1 cellular context compared by ENCODE assay signal in the genomic region with DNA sequence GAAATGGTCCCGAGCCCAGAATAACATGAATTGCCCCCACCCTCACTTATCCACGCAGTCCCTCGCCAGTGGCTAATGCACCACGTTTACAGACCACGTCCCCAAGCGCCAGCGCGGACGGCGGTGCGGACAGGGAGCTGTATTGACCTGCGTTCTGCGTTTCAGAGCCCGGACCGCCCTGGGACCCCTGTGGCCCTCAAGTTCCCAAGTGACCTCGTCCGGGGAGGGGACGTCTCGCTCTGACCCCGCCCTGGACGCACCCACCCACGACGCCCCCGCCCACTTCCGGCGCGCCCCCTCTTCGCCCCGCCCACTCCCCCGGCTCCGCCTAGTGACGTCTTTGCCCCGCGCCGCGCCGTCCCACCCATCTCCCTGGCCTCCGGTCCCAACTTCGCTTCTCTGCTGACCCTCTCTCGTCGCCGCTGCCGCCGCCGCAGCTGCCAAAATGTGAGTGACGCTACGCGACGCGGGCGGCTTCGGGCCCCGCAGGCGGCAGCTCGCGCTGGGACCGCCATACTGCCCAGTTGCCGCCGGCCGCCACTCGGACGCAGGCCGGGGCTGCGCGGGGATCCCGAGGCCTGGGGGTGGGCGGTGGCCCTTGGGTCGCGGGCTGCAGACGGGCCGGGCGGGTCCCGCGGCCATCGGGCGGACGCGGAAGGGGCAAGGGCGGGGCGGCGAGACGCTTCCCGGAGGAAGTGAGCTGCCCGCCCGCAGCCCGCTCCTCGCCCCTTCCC.
TF ChIP-seq lines count a peak whose summit lies in the region.

A gene with protein sequence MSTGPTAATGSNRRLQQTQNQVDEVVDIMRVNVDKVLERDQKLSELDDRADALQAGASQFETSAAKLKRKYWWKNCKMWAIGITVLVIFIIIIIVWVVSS (plus strand): TSS at position 358 of the 734 bp plus-strand sequence. CDS start 88 bp downstream, at position 446.

TF ChIP-seq in GM12878, 131 proteins besides CTCF, POLR2A, EP300 and RAD21 (continued from another document and continues in another):
- TF ChIP-seq, protein P1, sequence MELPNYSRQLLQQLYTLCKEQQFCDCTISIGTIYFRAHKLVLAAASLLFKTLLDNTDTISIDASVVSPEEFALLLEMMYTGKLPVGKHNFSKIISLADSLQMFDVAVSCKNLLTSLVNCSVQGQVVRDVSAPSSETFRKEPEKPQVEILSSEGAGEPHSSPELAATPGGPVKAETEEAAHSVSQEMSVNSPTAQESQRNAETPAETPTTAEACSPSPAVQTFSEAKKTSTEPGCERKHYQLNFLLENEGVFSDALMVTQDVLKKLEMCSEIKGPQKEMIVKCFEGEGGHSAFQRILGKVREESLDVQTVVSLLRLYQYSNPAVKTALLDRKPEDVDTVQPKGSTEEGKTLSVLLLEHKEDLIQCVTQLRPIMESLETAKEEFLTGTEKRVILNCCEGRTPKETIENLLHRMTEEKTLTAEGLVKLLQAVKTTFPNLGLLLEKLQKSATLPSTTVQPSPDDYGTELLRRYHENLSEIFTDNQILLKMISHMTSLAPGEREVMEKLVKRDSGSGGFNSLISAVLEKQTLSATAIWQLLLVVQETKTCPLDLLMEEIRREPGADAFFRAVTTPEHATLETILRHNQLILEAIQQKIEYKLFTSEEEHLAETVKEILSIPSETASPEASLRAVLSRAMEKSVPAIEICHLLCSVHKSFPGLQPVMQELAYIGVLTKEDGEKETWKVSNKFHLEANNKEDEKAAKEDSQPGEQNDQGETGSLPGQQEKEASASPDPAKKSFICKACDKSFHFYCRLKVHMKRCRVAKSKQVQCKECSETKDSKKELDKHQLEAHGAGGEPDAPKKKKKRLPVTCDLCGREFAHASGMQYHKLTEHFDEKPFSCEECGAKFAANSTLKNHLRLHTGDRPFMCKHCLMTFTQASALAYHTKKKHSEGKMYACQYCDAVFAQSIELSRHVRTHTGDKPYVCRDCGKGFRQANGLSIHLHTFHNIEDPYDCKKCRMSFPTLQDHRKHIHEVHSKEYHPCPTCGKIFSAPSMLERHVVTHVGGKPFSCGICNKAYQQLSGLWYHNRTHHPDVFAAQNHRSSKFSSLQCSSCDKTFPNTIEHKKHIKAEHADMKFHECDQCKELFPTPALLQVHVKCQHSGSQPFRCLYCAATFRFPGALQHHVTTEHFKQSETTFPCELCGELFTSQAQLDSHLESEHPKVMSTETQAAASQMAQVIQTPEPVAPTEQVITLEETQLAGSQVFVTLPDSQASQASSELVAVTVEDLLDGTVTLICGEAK (IDR thresholded peaks at IDR 0.05; ENCODE audit: borderline replicate concordance) = no peak
- TF ChIP-seq, protein P2, sequence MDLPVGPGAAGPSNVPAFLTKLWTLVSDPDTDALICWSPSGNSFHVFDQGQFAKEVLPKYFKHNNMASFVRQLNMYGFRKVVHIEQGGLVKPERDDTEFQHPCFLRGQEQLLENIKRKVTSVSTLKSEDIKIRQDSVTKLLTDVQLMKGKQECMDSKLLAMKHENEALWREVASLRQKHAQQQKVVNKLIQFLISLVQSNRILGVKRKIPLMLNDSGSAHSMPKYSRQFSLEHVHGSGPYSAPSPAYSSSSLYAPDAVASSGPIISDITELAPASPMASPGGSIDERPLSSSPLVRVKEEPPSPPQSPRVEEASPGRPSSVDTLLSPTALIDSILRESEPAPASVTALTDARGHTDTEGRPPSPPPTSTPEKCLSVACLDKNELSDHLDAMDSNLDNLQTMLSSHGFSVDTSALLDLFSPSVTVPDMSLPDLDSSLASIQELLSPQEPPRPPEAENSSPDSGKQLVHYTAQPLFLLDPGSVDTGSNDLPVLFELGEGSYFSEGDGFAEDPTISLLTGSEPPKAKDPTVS (IDR thresholded peaks at IDR 0.05; ENCODE audit: low read depth, low read length) = no peak
- TF ChIP-seq ATF7 (IDR thresholded peaks at IDR 0.05; ENCODE audit: low read depth) (no peak), NFIC (IDR thresholded peaks at IDR 0.05; ENCODE audit: low read depth, low read length) (no peak), ZNF207 (IDR thresholded peaks at IDR 0.05; ENCODE audit: borderline replicate concordance) (0 out of 2 replicates have a peak, but pooled peaks have one; percentile 32), KAT2A (conservative IDR thresholded peaks at IDR 0.05; ENCODE audit: control insufficient read depth, low read depth, low read length) (no peak), MTA3 (IDR thresholded peaks at IDR 0.05; ENCODE audit: borderline replicate concordance, low read length) (no peak), RUNX3 (IDR thresholded peaks at IDR 0.05; ENCODE audit: low read length) (no peak), CREB1 (IDR thresholded peaks at IDR 0.05; ENCODE audit: low read depth) (peak; percentile 97), FOXM1 (IDR thresholded peaks at IDR 0.05; ENCODE audit: low read depth, low read length) (no peak), TCF12 (IDR thresholded peaks at IDR 0.05; ENCODE audit: low read depth, low read length) (no peak), RAD51 (IDR thresholded peaks at IDR 0.05) (no peak), GATAD2B (conservative IDR thresholded peaks at IDR 0.05; ENCODE audit: low read depth) (peak; percentile 82), BACH1 (IDR thresholded peaks at IDR 0.05; ENCODE audit: borderline replicate concordance) (peak; percentile 57)
- TF ChIP-seq, protein P3, sequence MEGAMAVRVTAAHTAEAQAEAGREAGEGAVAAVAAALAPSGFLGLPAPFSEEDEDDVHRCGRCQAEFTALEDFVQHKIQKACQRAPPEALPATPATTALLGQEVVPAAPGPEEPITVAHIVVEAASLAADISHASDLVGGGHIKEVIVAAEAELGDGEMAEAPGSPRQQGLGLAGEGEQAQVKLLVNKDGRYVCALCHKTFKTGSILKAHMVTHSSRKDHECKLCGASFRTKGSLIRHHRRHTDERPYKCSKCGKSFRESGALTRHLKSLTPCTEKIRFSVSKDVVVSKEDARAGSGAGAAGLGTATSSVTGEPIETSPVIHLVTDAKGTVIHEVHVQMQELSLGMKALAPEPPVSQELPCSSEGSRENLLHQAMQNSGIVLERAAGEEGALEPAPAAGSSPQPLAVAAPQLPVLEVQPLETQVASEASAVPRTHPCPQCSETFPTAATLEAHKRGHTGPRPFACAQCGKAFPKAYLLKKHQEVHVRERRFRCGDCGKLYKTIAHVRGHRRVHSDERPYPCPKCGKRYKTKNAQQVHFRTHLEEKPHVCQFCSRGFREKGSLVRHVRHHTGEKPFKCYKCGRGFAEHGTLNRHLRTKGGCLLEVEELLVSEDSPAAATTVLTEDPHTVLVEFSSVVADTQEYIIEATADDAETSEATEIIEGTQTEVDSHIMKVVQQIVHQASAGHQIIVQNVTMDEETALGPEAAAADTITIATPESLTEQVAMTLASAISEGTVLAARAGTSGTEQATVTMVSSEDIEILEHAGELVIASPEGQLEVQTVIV (IDR thresholded peaks at IDR 0.05; ENCODE audit: borderline replicate concordance, partially characterized antibody) = no peak
- TF ChIP-seq, protein P4, sequence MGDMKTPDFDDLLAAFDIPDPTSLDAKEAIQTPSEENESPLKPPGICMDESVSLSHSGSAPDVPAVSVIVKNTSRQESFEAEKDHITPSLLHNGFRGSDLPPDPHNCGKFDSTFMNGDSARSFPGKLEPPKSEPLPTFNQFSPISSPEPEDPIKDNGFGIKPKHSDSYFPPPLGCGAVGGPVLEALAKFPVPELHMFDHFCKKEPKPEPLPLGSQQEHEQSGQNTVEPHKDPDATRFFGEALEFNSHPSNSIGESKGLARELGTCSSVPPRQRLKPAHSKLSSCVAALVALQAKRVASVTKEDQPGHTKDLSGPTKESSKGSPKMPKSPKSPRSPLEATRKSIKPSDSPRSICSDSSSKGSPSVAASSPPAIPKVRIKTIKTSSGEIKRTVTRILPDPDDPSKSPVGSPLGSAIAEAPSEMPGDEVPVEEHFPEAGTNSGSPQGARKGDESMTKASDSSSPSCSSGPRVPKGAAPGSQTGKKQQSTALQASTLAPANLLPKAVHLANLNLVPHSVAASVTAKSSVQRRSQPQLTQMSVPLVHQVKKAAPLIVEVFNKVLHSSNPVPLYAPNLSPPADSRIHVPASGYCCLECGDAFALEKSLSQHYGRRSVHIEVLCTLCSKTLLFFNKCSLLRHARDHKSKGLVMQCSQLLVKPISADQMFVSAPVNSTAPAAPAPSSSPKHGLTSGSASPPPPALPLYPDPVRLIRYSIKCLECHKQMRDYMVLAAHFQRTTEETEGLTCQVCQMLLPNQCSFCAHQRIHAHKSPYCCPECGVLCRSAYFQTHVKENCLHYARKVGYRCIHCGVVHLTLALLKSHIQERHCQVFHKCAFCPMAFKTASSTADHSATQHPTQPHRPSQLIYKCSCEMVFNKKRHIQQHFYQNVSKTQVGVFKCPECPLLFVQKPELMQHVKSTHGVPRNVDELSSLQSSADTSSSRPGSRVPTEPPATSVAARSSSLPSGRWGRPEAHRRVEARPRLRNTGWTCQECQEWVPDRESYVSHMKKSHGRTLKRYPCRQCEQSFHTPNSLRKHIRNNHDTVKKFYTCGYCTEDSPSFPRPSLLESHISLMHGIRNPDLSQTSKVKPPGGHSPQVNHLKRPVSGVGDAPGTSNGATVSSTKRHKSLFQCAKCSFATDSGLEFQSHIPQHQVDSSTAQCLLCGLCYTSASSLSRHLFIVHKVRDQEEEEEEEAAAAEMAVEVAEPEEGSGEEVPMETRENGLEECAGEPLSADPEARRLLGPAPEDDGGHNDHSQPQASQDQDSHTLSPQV (IDR thresholded peaks at IDR 0.05) = no peak
- TF ChIP-seq, protein P5, sequence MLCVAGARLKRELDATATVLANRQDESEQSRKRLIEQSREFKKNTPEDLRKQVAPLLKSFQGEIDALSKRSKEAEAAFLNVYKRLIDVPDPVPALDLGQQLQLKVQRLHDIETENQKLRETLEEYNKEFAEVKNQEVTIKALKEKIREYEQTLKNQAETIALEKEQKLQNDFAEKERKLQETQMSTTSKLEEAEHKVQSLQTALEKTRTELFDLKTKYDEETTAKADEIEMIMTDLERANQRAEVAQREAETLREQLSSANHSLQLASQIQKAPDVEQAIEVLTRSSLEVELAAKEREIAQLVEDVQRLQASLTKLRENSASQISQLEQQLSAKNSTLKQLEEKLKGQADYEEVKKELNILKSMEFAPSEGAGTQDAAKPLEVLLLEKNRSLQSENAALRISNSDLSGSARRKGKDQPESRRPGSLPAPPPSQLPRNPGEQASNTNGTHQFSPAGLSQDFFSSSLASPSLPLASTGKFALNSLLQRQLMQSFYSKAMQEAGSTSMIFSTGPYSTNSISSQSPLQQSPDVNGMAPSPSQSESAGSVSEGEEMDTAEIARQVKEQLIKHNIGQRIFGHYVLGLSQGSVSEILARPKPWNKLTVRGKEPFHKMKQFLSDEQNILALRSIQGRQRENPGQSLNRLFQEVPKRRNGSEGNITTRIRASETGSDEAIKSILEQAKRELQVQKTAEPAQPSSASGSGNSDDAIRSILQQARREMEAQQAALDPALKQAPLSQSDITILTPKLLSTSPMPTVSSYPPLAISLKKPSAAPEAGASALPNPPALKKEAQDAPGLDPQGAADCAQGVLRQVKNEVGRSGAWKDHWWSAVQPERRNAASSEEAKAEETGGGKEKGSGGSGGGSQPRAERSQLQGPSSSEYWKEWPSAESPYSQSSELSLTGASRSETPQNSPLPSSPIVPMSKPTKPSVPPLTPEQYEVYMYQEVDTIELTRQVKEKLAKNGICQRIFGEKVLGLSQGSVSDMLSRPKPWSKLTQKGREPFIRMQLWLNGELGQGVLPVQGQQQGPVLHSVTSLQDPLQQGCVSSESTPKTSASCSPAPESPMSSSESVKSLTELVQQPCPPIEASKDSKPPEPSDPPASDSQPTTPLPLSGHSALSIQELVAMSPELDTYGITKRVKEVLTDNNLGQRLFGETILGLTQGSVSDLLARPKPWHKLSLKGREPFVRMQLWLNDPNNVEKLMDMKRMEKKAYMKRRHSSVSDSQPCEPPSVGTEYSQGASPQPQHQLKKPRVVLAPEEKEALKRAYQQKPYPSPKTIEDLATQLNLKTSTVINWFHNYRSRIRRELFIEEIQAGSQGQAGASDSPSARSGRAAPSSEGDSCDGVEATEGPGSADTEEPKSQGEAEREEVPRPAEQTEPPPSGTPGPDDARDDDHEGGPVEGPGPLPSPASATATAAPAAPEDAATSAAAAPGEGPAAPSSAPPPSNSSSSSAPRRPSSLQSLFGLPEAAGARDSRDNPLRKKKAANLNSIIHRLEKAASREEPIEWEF (IDR thresholded peaks at IDR 0.05; ENCODE audit: insufficient replicate concordance, low read depth, low read length) = no peak
- TF ChIP-seq, protein P6, sequence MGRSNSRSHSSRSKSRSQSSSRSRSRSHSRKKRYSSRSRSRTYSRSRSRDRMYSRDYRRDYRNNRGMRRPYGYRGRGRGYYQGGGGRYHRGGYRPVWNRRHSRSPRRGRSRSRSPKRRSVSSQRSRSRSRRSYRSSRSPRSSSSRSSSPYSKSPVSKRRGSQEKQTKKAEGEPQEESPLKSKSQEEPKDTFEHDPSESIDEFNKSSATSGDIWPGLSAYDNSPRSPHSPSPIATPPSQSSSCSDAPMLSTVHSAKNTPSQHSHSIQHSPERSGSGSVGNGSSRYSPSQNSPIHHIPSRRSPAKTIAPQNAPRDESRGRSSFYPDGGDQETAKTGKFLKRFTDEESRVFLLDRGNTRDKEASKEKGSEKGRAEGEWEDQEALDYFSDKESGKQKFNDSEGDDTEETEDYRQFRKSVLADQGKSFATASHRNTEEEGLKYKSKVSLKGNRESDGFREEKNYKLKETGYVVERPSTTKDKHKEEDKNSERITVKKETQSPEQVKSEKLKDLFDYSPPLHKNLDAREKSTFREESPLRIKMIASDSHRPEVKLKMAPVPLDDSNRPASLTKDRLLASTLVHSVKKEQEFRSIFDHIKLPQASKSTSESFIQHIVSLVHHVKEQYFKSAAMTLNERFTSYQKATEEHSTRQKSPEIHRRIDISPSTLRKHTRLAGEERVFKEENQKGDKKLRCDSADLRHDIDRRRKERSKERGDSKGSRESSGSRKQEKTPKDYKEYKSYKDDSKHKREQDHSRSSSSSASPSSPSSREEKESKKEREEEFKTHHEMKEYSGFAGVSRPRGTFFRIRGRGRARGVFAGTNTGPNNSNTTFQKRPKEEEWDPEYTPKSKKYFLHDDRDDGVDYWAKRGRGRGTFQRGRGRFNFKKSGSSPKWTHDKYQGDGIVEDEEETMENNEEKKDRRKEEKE (IDR thresholded peaks at IDR 0.05) = no peak
- TF ChIP-seq, protein P7, sequence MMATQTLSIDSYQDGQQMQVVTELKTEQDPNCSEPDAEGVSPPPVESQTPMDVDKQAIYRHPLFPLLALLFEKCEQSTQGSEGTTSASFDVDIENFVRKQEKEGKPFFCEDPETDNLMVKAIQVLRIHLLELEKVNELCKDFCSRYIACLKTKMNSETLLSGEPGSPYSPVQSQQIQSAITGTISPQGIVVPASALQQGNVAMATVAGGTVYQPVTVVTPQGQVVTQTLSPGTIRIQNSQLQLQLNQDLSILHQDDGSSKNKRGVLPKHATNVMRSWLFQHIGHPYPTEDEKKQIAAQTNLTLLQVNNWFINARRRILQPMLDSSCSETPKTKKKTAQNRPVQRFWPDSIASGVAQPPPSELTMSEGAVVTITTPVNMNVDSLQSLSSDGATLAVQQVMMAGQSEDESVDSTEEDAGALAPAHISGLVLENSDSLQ (IDR thresholded peaks at IDR 0.05) = no peak
- TF ChIP-seq, protein P8, sequence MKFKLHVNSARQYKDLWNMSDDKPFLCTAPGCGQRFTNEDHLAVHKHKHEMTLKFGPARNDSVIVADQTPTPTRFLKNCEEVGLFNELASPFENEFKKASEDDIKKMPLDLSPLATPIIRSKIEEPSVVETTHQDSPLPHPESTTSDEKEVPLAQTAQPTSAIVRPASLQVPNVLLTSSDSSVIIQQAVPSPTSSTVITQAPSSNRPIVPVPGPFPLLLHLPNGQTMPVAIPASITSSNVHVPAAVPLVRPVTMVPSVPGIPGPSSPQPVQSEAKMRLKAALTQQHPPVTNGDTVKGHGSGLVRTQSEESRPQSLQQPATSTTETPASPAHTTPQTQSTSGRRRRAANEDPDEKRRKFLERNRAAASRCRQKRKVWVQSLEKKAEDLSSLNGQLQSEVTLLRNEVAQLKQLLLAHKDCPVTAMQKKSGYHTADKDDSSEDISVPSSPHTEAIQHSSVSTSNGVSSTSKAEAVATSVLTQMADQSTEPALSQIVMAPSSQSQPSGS (IDR thresholded peaks at IDR 0.05; ENCODE audit: low read length) = no peak
